In the genomic region with DNA sequence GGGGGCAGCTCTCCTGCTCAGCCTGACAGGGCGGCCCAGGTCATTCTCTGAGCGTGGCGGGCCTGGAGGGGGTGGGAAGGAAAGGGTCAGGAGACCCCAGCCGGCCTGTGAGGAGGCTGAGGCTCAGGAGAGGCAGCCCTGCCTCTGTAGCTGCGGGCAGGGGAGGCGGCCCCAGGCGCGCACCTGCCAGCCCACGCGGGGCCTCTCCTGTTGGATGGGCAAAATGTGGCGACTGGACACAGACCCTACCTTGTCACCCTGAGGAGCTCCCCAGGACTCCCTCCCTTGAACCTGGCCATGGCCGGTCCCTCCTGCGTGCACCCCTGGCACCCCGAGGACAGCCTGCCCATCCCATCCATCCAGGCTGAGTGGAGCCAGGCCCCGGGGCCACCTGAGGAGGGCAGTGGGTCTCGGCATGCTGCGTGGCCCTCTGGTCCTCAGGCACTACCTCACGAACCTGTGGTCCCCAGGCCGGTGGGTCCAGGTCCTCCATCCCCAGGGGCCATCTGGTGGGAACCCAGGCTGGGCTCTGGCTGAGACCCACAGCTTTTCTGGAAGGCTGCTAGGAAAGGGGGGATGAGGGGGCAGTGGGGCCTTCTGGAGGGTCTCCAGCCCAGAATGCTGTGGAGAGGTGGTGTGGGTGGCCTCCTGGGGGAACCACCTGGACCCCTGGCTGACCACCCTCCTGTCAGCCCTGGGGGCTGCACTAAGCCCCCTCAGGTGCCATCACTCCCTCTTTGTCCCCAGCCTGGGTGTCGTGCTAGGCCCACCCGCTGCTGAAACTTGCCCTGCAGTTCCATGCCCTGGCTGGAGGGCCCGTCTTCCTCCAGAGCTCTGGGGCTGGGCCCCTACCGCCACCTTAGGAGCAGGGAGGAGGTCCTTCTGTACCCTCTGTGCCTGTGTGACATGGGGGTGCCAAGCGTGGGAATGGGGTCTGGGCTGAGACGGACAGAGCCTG, we compare ENCODE assay signal across 13 cellular contexts. TPM values are rescaled to one million over a fixed set of nuclear protein-coding genes. Genes with fewer than 3 reads are reported as not detected.
DNase-seq lines count a peak whose midpoint lies in the region; ATAC-seq and TF ChIP-seq lines count a peak whose summit lies in the region.
"Had no signal": no experiment of that assay in that cellular context is flagged by ENCODE, and none has a peak within 500 bp of the region (broad histone marks: within the 10 kb centered on the region; RNA-seq: fewer than 3 reads in every experiment).

No MANE protein-coding gene starts in this region.

- H2AFZ ChIP-seq in neuronal stem cell (ENCODE audit: low read length), result no peak overlapping the region

- H3K27ac ChIP-seq in coronary artery (peak overlapping the region in 1 of 2 donors; percentile 65), neuronal stem cell (replicated peaks; ENCODE audit: low read length) (peak overlapping the region; percentile 46)
- H3K27ac ChIP-seq: prostate gland had no signal

- H3K9ac ChIP-seq in neuronal stem cell (ENCODE audit: low read depth, low read length, poor library complexity), result peak overlapping the region; percentile 60

- H3K27me3 ChIP-seq in Caco-2 (replicated peaks; ENCODE audit: control insufficient read depth, insufficient read depth, low read length) (no peaks in the 10 kb centered on the region), neuronal stem cell (ENCODE audit: control insufficient read depth in 3 of 3, insufficient read depth in 3 of 3, low read depth in 1 of 3, low read length in 3 of 3) (no peaks in the 10 kb centered on the region)

- H3K36me3 Mint-ChIP-seq in Caco-2 (ENCODE audit: insufficient read depth, unreplicated experiment), result no peaks in the 10 kb centered on the region

- no CpG with 5 or more reads among the region's 25 CpGs for WGBS in neuronal stem cell (ENCODE audit: extremely low coverage in 2 of 2, insufficient read length in 2 of 2, insufficient replicate concordance in 1 of 2), 2 donors

- POLR2A ChIA-PET in Caco-2 (lab: Charles Lee), result no interaction called here

- peak overlapping the region; percentile 98 for H4K91ac ChIP-seq in neuronal stem cell (ENCODE audit: low read depth, low read length, poor library complexity)

- H3K4me1 ChIP-seq in Caco-2 (peaks cover 33% of the 10 kb centered on the region), neuronal stem cell (ENCODE audit: control insufficient read depth in 2 of 2, insufficient read depth in 1 of 2, low read depth in 1 of 2, low read length in 2 of 2) (peaks cover 43 to 44% of the 10 kb centered on the region in 2 donors)

- H2BK5ac ChIP-seq in neuronal stem cell (ENCODE audit: low read length), result peak overlapping the region; percentile 99

- intact Hi-C loops in Caco-2 (cut with micrococcal nuclease; ENCODE audit: unreplicated experiment), result no loop called here

- peak overlapping the region; percentile 84 for H3K14ac ChIP-seq in neuronal stem cell (ENCODE audit: low read length)

- H3K23ac ChIP-seq in neuronal stem cell (ENCODE audit: low read depth, low read length, poor library complexity), result peak overlapping the region; percentile 89

- H3K27me3 Mint-ChIP-seq in Caco-2 (ENCODE audit: insufficient read depth, unreplicated experiment), result no peaks in the 10 kb centered on the region

- no peak overlapping the region for H3K4me3 ChIP-seq in Caco-2 (ENCODE audit: low read depth, low read length)
- no peak overlapping the region for H3K4me3 ChIP-seq in coronary artery
- H3K4me3 ChIP-seq in neuronal stem cell (ENCODE audit: low read length in 2 of 2), result no peak overlapping the region
- H3K4me3 ChIP-seq: lung had no signal

- H3K4me1 Mint-ChIP-seq in Caco-2 (ENCODE audit: low read depth, unreplicated experiment), result no peaks in the 10 kb centered on the region

- H2BK15ac ChIP-seq in neuronal stem cell (ENCODE audit: low read length), result peak overlapping the region; percentile 100

- ATAC-seq in HG02970 (IDR thresholded peaks at IDR 0.05; ENCODE audit: low FRiP score, unreplicated experiment) (no peak), HG02588 (IDR thresholded peaks at IDR 0.05; ENCODE audit: unreplicated experiment) (no peak)

- peak overlapping the region; percentile 100 for H3K18ac ChIP-seq in neuronal stem cell (ENCODE audit: low read length)

- H3K27ac Mint-ChIP-seq in Caco-2 (ENCODE audit: unreplicated experiment), result no peak overlapping the region
- H3K27ac Mint-ChIP-seq: activated B cell treated with CpG ODN at 0.5 μM for 24 hours had no signal

- H2BK120ac ChIP-seq in neuronal stem cell (ENCODE audit: low read depth, low read length), result peak overlapping the region; percentile 100

- H3K4ac ChIP-seq in neuronal stem cell (ENCODE audit: low read length), result peak overlapping the region; percentile 99

- TF ChIP-seq CTCF in Caco-2 (IDR thresholded peaks at IDR 0.05; ENCODE audit: insufficient read depth in 1 of 2, low read depth in 1 of 2, low read length in 1 of 2, severe bottlenecking in 1 of 2, unreplicated experiment in 1 of 2) (no peak), coronary artery (IDR thresholded peaks at IDR 0.05) (no peak)

- peak overlapping the region; percentile 2 for H3K4me2 ChIP-seq in neuronal stem cell (ENCODE audit: insufficient read depth, low read length, poor library complexity, severe bottlenecking)

- H3K9me3 Mint-ChIP-seq in Caco-2 (ENCODE audit: unreplicated experiment), result no peaks in the 10 kb centered on the region
- H3K9me3 Mint-ChIP-seq: activated B cell treated with CpG ODN at 0.5 μM for 24 hours had no signal

- H3K79me1 ChIP-seq in neuronal stem cell (ENCODE audit: low read depth, low read length), result peaks cover 4% of the 10 kb centered on the region

- peak overlapping the region; percentile 100 for H2AK5ac ChIP-seq in neuronal stem cell (ENCODE audit: low read depth, low read length)

- peak overlapping the region; percentile 99 for H2BK12ac ChIP-seq in neuronal stem cell (ENCODE audit: low read length)

- CTCF ChIA-PET in Caco-2 (lab: Charles Lee), result interaction anchor here (1.0 to 2.4 kb wide), 3 partner anchors 23 to 271 kb away, joined by 3 to 11 read pairs (median 7); partner anchors contain the start of gene NPDC1

- no peaks in the 10 kb centered on the region for H3K9me3 ChIP-seq in Caco-2
- H3K9me3 ChIP-seq in neuronal stem cell (replicated peaks in 1 of 2; ENCODE audit: control insufficient read depth in 2 of 2, insufficient read depth in 1 of 2, low read depth in 1 of 2, low read length in 2 of 2), result peaks cover 0 to 6% of the 10 kb centered on the region in 2 donors
- H3K9me3 ChIP-seq: prostate gland had no signal

- H3K36me3 ChIP-seq in Caco-2 (ENCODE audit: control insufficient read depth, insufficient read depth, low read length) (no peaks in the 10 kb centered on the region), neuronal stem cell (replicated peaks in 1 of 2; ENCODE audit: control insufficient read depth in 2 of 2, insufficient read depth in 2 of 2, low read length in 2 of 2) (no peaks in the 10 kb centered on the region)
- H3K36me3 ChIP-seq: prostate gland had no signal

- peak in 1 of 2 experiments; percentile 33 for DNase-seq in Caco-2
- DNase-seq in GM19238 (ENCODE audit: insufficient read length, low spot score), result peak; percentile 4
- DNase-seq in coronary artery (ENCODE audit: low spot score), result peak; percentile 72
- DNase-seq in neuronal stem cell (ENCODE audit: low spot score), result no peak
- no peak for DNase-seq in mucosa of gallbladder (ENCODE audit: low spot score)
- DNase-seq: activated naive CD4-positive, alpha-beta T cell; NCI-H1048; stimulated activated CD4-positive, alpha-beta T cell treated with anti-CD3 and anti-CD28 coated beads, Interleukin-4, amount 100 ng/mL, for 4 hours had no signal

- peak overlapping the region; percentile 38 for H3K4me3 Mint-ChIP-seq in Caco-2 (ENCODE audit: unreplicated experiment)
- H3K4me3 Mint-ChIP-seq: activated B cell treated with CpG ODN at 0.5 μM for 24 hours had no signal

- H4K8ac ChIP-seq in neuronal stem cell (ENCODE audit: low read depth, low read length), result peak overlapping the region; percentile 96

- BruUV-seq in Caco-2 (replicated peaks; lab: Mats Ljungman, UMichigan), result no TSS peak

RNA-seq across cellular contexts. Expression of gene NRARP, which starts 15.2 kb away (rescaled TPM):
- total RNA-seq in Caco-2 (2022) (22.1 and 24.7 TPM in 2 replicates), mucosa of gallbladder (124 TPM)
- polyA plus RNA-seq in neuronal stem cell (2013, experiment 1 of 2), result 51.2 TPM
- 51.6 TPM for polyA plus RNA-seq in neuronal stem cell (2013, experiment 2 of 2)

RNA-seq across cellular contexts. Expression of gene TOR4A, which starts 39.8 kb away (rescaled TPM):
- 1.8 and 1.9 TPM in 2 replicates for total RNA-seq in Caco-2 (2022)
- 3.1 TPM for polyA plus RNA-seq in neuronal stem cell (2013, experiment 1 of 2)
- 3.0 TPM for polyA plus RNA-seq in neuronal stem cell (2013, experiment 2 of 2)
- total RNA-seq in mucosa of gallbladder, result 61.6 TPM

Comparison
In these comparisons a context has a peak if more than half of its experiments do, and no peak if none do; other contexts are left out.
1. DNase-seq: peak in GM19238 (single experiment) and coronary artery (single experiment); none in neuronal stem cell (single experiment) and mucosa of gallbladder (single experiment).
2. RNA of gene TOR4A, which starts 39.8 kb away (total RNA-seq): 61.6 TPM in mucosa of gallbladder (single experiment); 1.8 to 1.9 TPM in Caco-2; every median in the first group is over 10 times any median in the second.